8 cellular contexts compared by ENCODE assay signal in genomic region chr12:102061556-102062418, GRCh38. TPM values are rescaled to one million over a fixed set of nuclear protein-coding genes. Genes with fewer than 3 reads are reported as not detected.
A peak's percentile ranks its signal among the peaks of the same experiment; 100 is the strongest.
DNase-seq lines count a peak whose midpoint lies in the region; ATAC-seq and TF ChIP-seq lines count a peak whose summit lies in the region.

WASHC3 (minus strand) TSS chr12:102061991; CDS start chr12:102061962, 29 bp downstream.

- peak in 1 of 4 donors; percentile 39 for TF ChIP-seq EP300 in upper lobe of left lung (IDR thresholded peaks at IDR 0.05)

- H3K4me1 ChIP-seq in heart right ventricle = peaks cover 0 to 14% (median 6%) of the 10 kb centered on the region in 9 donors
- peaks cover 0 to 13% (median 2%) of the 10 kb centered on the region in 4 donors for H3K4me1 ChIP-seq in upper lobe of left lung

- H3K4me1 Mint-ChIP-seq in T-helper 1 cell treated with Interleukin-12 subunit alpha and Interleukin-12 subunit beta and Interleukin-4 antibody, amounts not matched to agents 30 μg/mL and 1 μg/mL, for 36 hours (ENCODE audit: low read depth) = peaks cover 41% of the 10 kb centered on the region

- WGBS in heart right ventricle, 2 donors = 1% methylated on average over 44 of the region's 44 CpGs
- 2% methylated on average over 28 to 43 of the region's 44 CpGs for WGBS in upper lobe of left lung, 2 donors

- H3K27me3 ChIP-seq in heart right ventricle = no peaks in the 10 kb centered on the region
- H3K27me3 ChIP-seq in upper lobe of left lung = no peaks in the 10 kb centered on the region

- TF ChIP-seq CTCF in GM13977 (IDR thresholded peaks at IDR 0.05; ENCODE audit: extremely low read depth, insufficient read depth, missing control alignments) (no peak), heart right ventricle (IDR thresholded peaks at IDR 0.05) (no peak), upper lobe of left lung (IDR thresholded peaks at IDR 0.05) (peak in 1 of 6 experiments; percentile 18)

- intact Hi-C loops in heart right ventricle (cut with DNase I) = loop anchor here in 5 of 10 donors (2.0 to 10.0 kb wide), 3 partner anchors 56 to 63 kb away; partner anchors contain the start of genes NUP37 (in 1 of the 5) and PARPBP (in 1 of the 5)
- intact Hi-C loops in posterior cingulate gyrus (cut with DNase I) = loop anchor here (2.0 kb wide), 1 partner anchor 59 kb away; the partner anchor contains the start of genes NUP37 and PARPBP

- peak within 1 kb of the TSS; percentile 98 for H3K4me3 Mint-ChIP-seq in T-helper 1 cell treated with Interleukin-12 subunit alpha and Interleukin-12 subunit beta and Interleukin-4 antibody, amounts not matched to agents 30 μg/mL and 1 μg/mL, for 36 hours

- peak within 1 kb of the TSS; percentile 32 to 97 (median 86) for H3K27ac ChIP-seq in heart right ventricle
- H3K27ac ChIP-seq in upper lobe of left lung = peak within 1 kb of the TSS; percentile 90 to 95 (median 92)

- no peaks in the 10 kb centered on the region for H3K9me3 Mint-ChIP-seq in T-helper 1 cell treated with Interleukin-12 subunit alpha and Interleukin-12 subunit beta and Interleukin-4 antibody, amounts not matched to agents 30 μg/mL and 1 μg/mL, for 36 hours

- peak within 1 kb of the TSS; percentile 100 for H3K27ac Mint-ChIP-seq in T-helper 1 cell treated with Interleukin-12 subunit alpha and Interleukin-12 subunit beta and Interleukin-4 antibody, amounts not matched to agents 30 μg/mL and 1 μg/mL, for 36 hours

- peak; percentile 92 for ATAC-seq in HG02884 (IDR thresholded peaks at IDR 0.05; ENCODE audit: unreplicated experiment)
- peak; percentile 99 to 100 (median 100) for ATAC-seq in heart right ventricle
- ATAC-seq in upper lobe of left lung (ENCODE audit: low FRiP score in 2 of 2) = peak; percentile 98 to 100

- H3K36me3 ChIP-seq in heart right ventricle = peaks cover 0 to 37% (median 0%) of the 10 kb centered on the region in 9 donors
- H3K36me3 ChIP-seq in upper lobe of left lung = peaks cover 0 to 10% (median 3%) of the 10 kb centered on the region in 4 donors

- no peaks in the 10 kb centered on the region for H3K9me3 ChIP-seq in heart right ventricle
- H3K9me3 ChIP-seq in upper lobe of left lung = no peaks in the 10 kb centered on the region

- TF ChIP-seq POLR2A in upper lobe of left lung (IDR thresholded peaks at IDR 0.05) = peak; percentile 39 to 88 (median 66)

- peak; percentile 81 for DNase-seq in GM13977 (ENCODE audit: low spot score)
- peak; percentile 88 for DNase-seq in NCI-H1694 (lab: John Stamatoyannopoulos, UW)
- peak; percentile 94 for DNase-seq in amniotic stem cell (lab: John Stamatoyannopoulos, UW)
- DNase-seq in heart right ventricle = peak; percentile 94 to 96
- DNase-seq in posterior cingulate gyrus = peak; percentile 94 to 99 (median 97)
- DNase-seq in upper lobe of left lung = peak; percentile 92 to 97

- no peaks in the 10 kb centered on the region for H3K27me3 Mint-ChIP-seq in T-helper 1 cell treated with Interleukin-12 subunit alpha and Interleukin-12 subunit beta and Interleukin-4 antibody, amounts not matched to agents 30 μg/mL and 1 μg/mL, for 36 hours (ENCODE audit: low read depth)

- peaks cover 35% of the 10 kb centered on the region for H3K36me3 Mint-ChIP-seq in T-helper 1 cell treated with Interleukin-12 subunit alpha and Interleukin-12 subunit beta and Interleukin-4 antibody, amounts not matched to agents 30 μg/mL and 1 μg/mL, for 36 hours (ENCODE audit: low read depth)

- H3K4me3 ChIP-seq in heart right ventricle = peak within 1 kb of the TSS; percentile 48 to 97 (median 83)
- peak within 1 kb of the TSS; percentile 59 to 95 (median 85) for H3K4me3 ChIP-seq in upper lobe of left lung

- in situ Hi-C loops in GM13977 (cut with MboI; ENCODE audit: low pct_unique_long_range_greater_than_20kb, low sequenced_read_pairs, unreplicated experiment) = no loop called here

RNA-seq across cellular contexts. Expression of gene WASHC3, which starts in this region (rescaled TPM):
- total RNA-seq in heart right ventricle (10 to 100 TPM; 33.2 to 55.2 (median 40.7) TPM), upper lobe of left lung (100 to 1,000 TPM in 2 of 6 donors, 10 to 100 TPM in 4; 20.5 to 114 (median 46.5) TPM)
- polyA plus RNA-seq in heart right ventricle = 10 to 100 TPM; 45.9 to 54.2 TPM

Comparison
In these comparisons a context has a peak if more than half of its experiments do, and no peak if none do; other contexts are left out.
1. Peak in every context shown above with its lines: DNase-seq, ATAC-seq, H3K4me3 ChIP-seq and H3K27ac ChIP-seq.